ENCODE assay signal across 14 cellular contexts in genomic region chr3:194395201-194395600, GRCh38. TPM values are rescaled to one million over a fixed set of nuclear protein-coding genes. Genes with fewer than 3 reads are reported as not detected.
DNase-seq lines count a peak whose midpoint lies in the region; ATAC-seq and TF ChIP-seq lines count a peak whose summit lies in the region.
"Had no signal": no experiment of that assay in that cellular context is flagged by ENCODE, and none has a peak within 500 bp of the region (broad histone marks: within the 10 kb centered on the region; RNA-seq: fewer than 3 reads in every experiment).

No MANE protein-coding gene starts in this region.

- H3K56ac ChIP-seq in H9 (ENCODE audit: insufficient read length, low read depth, low read length): no peak overlapping the region

- H2BK15ac ChIP-seq in H9 (ENCODE audit: low read depth, low read length): no peak overlapping the region

- no peak overlapping the region for H2AK5ac ChIP-seq in H9 (ENCODE audit: insufficient read length, low read length)

- H4K91ac ChIP-seq in H9 (ENCODE audit: insufficient read length, low read depth, low read length): no peak overlapping the region

- H3K4me2 ChIP-seq in H9 (ENCODE audit: insufficient read depth, insufficient read length, low read length): no peak overlapping the region

- H3K4me1 ChIP-seq in H9 (ENCODE audit: insufficient read depth, low read length) (peaks cover 2% of the 10 kb centered on the region; the same call in 1 of the 2 replicates), tibial artery (peaks cover 0 to 22% (median 17%) of the 10 kb centered on the region in 4 donors)

- no peaks in the 10 kb centered on the region for H3K36me3 ChIP-seq in tibial artery
- H3K36me3 ChIP-seq: uterus had no signal

- H3K23ac ChIP-seq in H9 (ENCODE audit: insufficient read length, low read depth, low read length): no peak overlapping the region

- peaks cover 3 to 8% of the 10 kb centered on the region in 2 donors for H3K36me3 Mint-ChIP-seq in activated T-cell treated with anti-CD3 and anti-CD28 coated beads, Interleukin-2, amount 50 U/mL, for 72 hours (ENCODE audit: insufficient read depth in 2 of 2)
- peaks cover 0 to 10% (median 0%) of the 10 kb centered on the region in 3 experiments; a peak in 4 of 7 replicates for H3K36me3 Mint-ChIP-seq in H9 (ENCODE audit: insufficient read depth in 1 of 3, low read depth in 3 of 3)

- H3K18ac ChIP-seq in H9 (ENCODE audit: insufficient read length, low read depth, low read length): no peak overlapping the region

- no peak overlapping the region for H2AFZ ChIP-seq in H9 (ENCODE audit: low read length)

- peak overlapping the region; percentile 87 to 95 for H3K4me3 Mint-ChIP-seq in activated T-cell treated with anti-CD3 and anti-CD28 coated beads, Interleukin-2, amount 50 U/mL, for 72 hours
- H3K4me3 Mint-ChIP-seq in stimulated activated naive CD8-positive, alpha-beta T cell treated with anti-CD3 and anti-CD28 coated beads, Interleukin-15, amount 100 ng/mL, for 72 hours: peak overlapping the region; percentile 55 to 93
- H3K4me3 Mint-ChIP-seq in H9: no peak overlapping the region

- H2BK5ac ChIP-seq in H9 (ENCODE audit: insufficient read length, low read length): no peak overlapping the region

- H3K14ac ChIP-seq in H9 (ENCODE audit: insufficient read depth, low read length): no peak overlapping the region

- H3K27me3 Mint-ChIP-seq in activated T-cell treated with anti-CD3 and anti-CD28 coated beads, Interleukin-2, amount 50 U/mL, for 72 hours (ENCODE audit: low read depth): peaks cover 16% of the 10 kb centered on the region
- H3K27me3 Mint-ChIP-seq in stimulated activated naive CD8-positive, alpha-beta T cell treated with anti-CD3 and anti-CD28 coated beads, Interleukin-15, amount 100 ng/mL, for 72 hours: no peaks in the 10 kb centered on the region
- peaks cover 2% of the 10 kb centered on the region; the same call in 1 of the 2 replicates for H3K27me3 Mint-ChIP-seq in H9 (ENCODE audit: low read depth)

- no peaks in the 10 kb centered on the region for H3K79me1 ChIP-seq in H9 (ENCODE audit: insufficient read depth, low read depth, low read length, poor library complexity, severe bottlenecking)

- H4K5ac ChIP-seq in H9 (ENCODE audit: insufficient read length, low read depth, low read length): no peak overlapping the region

- TF ChIP-seq CTCF in H9 (conservative IDR thresholded peaks at IDR 0.05) (no peak), tibial artery (IDR thresholded peaks at IDR 0.05) (no peak)

- no peak for ATAC-seq in activated T-cell treated with anti-CD3 and anti-CD28 coated beads, Interleukin-2, amount 50 U/mL, for 72 hours (replicated peaks in 1 of 2)
- no peak for ATAC-seq in stimulated activated naive CD8-positive, alpha-beta T cell treated with anti-CD3 and anti-CD28 coated beads, Interleukin-15, amount 100 ng/mL, for 72 hours
- ATAC-seq: HCT116 had no signal

- WGBS in H9 (ENCODE audit: extremely low coverage, insufficient read length, low lambda C conversion rate): no CpG with 5 or more reads among the region's 5 CpGs

- H3K9me3 Mint-ChIP-seq in activated T-cell treated with anti-CD3 and anti-CD28 coated beads, Interleukin-2, amount 50 U/mL, for 72 hours: peaks cover 1 to 7% of the 10 kb centered on the region in 2 donors
- H3K9me3 Mint-ChIP-seq in stimulated activated naive CD8-positive, alpha-beta T cell treated with anti-CD3 and anti-CD28 coated beads, Interleukin-15, amount 100 ng/mL, for 72 hours: peaks cover 12 to 14% of the 10 kb centered on the region in 2 donors
- peaks cover 6 to 8% of the 10 kb centered on the region in 2 experiments for H3K9me3 Mint-ChIP-seq in H9

- no peak overlapping the region for H3K27ac Mint-ChIP-seq in activated T-cell treated with anti-CD3 and anti-CD28 coated beads, Interleukin-2, amount 50 U/mL, for 72 hours
- no peak overlapping the region for H3K27ac Mint-ChIP-seq in stimulated activated naive CD8-positive, alpha-beta T cell treated with anti-CD3 and anti-CD28 coated beads, Interleukin-15, amount 100 ng/mL, for 72 hours
- peak overlapping the region in 1 of 3 experiments; percentile 52; a peak in 1 of 7 replicates for H3K27ac Mint-ChIP-seq in H9

- peaks cover 11% of the 10 kb centered on the region for H3K23me2 ChIP-seq in H9 (ENCODE audit: insufficient read length, low read depth, low read length, poor library complexity, severe bottlenecking)

- H3K9ac ChIP-seq in H9 (ENCODE audit: extremely low read depth, insufficient read length, low read length): no peak overlapping the region

- no peak overlapping the region for H4K8ac ChIP-seq in H9 (replicated peaks; ENCODE audit: insufficient read length, low read depth, low read length)

- H2BK120ac ChIP-seq in H9 (ENCODE audit: low read depth, low read length, poor library complexity, severe bottlenecking): no peak overlapping the region

- H3K4ac ChIP-seq in H9 (ENCODE audit: low read depth, low read length): no peak overlapping the region

- H3K4me3 ChIP-seq in tibial artery: no peak overlapping the region
- H3K4me3 ChIP-seq: uterus had no signal

- peaks cover 43% of the 10 kb centered on the region for H3K4me1 Mint-ChIP-seq in activated T-cell treated with anti-CD3 and anti-CD28 coated beads, Interleukin-2, amount 50 U/mL, for 72 hours (ENCODE audit: low read depth)
- peaks cover 58% of the 10 kb centered on the region for H3K4me1 Mint-ChIP-seq in stimulated activated naive CD8-positive, alpha-beta T cell treated with anti-CD3 and anti-CD28 coated beads, Interleukin-15, amount 100 ng/mL, for 72 hours
- peaks cover 8 to 14% of the 10 kb centered on the region in 2 experiments for H3K4me1 Mint-ChIP-seq in H9

- H3K27ac ChIP-seq in epithelial cell of prostate (no peak overlapping the region), H9 (ENCODE audit: insufficient read length, low read depth, low read length) (no peak overlapping the region), tibial artery (no peak overlapping the region)
- H3K27ac ChIP-seq: uterus had no signal

- H2BK12ac ChIP-seq in H9 (ENCODE audit: insufficient read length, low read depth, low read length): no peak overlapping the region

- DNase-seq in activated T-cell treated with anti-CD3 and anti-CD28 coated beads, Interleukin-2, amount 50 U/mL, for 72 hours: no peak
- no peak for DNase-seq in activated T-cell treated with anti-CD3 and anti-CD28 coated beads, Interleukin-2, amount 50 U/mL, for 1 hour
- peak; percentile 16 for DNase-seq in NCI-H748 treated with DMSO at 0.1 percent for 48 hours (lab: John Stamatoyannopoulos, UW)
- peak; percentile 18 for DNase-seq in epithelial cell of prostate (ENCODE audit: low read depth, low spot score)
- no peak for DNase-seq in stimulated activated naive CD8-positive, alpha-beta T cell treated with anti-CD3 and anti-CD28 coated beads, Interleukin-15, amount 100 ng/mL, for 72 hours
- DNase-seq in H9: no peak
- DNase-seq in inferior parietal cortex (ENCODE audit: extremely low spot score): no peak
- DNase-seq in tibial artery: no peak
- DNase-seq: AML-193, erythroblast, uterus had no signal

- no peak overlapping the region for H3T11ph ChIP-seq in H9 (ENCODE audit: low read length)

- H3K27me3 ChIP-seq in H9 (ENCODE audit: insufficient read depth, low read length) (peaks cover 16% of the 10 kb centered on the region; the same call in 1 of the 2 replicates), tibial artery (peaks cover 0 to 23% of the 10 kb centered on the region in 2 donors)
- H3K27me3 ChIP-seq: uterus had no signal

- no peaks in the 10 kb centered on the region for H3K9me3 ChIP-seq in H9 (ENCODE audit: control insufficient read depth, low read depth, low read length)
- H3K9me3 ChIP-seq in tibial artery: no peaks in the 10 kb centered on the region
- H3K9me3 ChIP-seq: uterus had no signal

- H3K79me2 ChIP-seq in H9 (ENCODE audit: insufficient read depth, low read length): no peaks in the 10 kb centered on the region

- no peak overlapping the region for H2BK20ac ChIP-seq in H9 (ENCODE audit: low read depth, low read length, poor library complexity, severe bottlenecking)

- intact Hi-C loops in tibial artery (cut with DNase I; ENCODE audit: low total_unique reads): no loop called here

- no peaks in the 10 kb centered on the region for H4K20me1 ChIP-seq in H9 (ENCODE audit: control insufficient read depth, insufficient read depth, insufficient read length)

RNA-seq across cellular contexts. Expression of gene GP5, which starts 3.9 kb away (rescaled TPM):
- 1 to 10 TPM; 1.6 to 1.9 TPM for total RNA-seq in activated T-cell treated with anti-CD3 and anti-CD28 coated beads, Interleukin-2, amount 50 U/mL, for 72 hours
- total RNA-seq in H9 (2021): not detected in 2 replicates
- total RNA-seq: mesenteric fat pad, Right ventricle myocardium inferior had no signal

RNA-seq across cellular contexts. Expression of gene LRRC15, which starts 25.7 kb away (rescaled TPM):
- not detected for total RNA-seq in activated T-cell treated with anti-CD3 and anti-CD28 coated beads, Interleukin-2, amount 50 U/mL, for 72 hours
- total RNA-seq in H9 (2021): 0.04 and 0.07 TPM in 2 replicates

RNA-seq across cellular contexts. Expression of gene CPN2, which starts 44.1 kb away (rescaled TPM):
- not detected for total RNA-seq in activated T-cell treated with anti-CD3 and anti-CD28 coated beads, Interleukin-2, amount 50 U/mL, for 72 hours
- total RNA-seq in H9 (2021): not detected in 2 replicates

Comparison
In these comparisons a context has a peak if more than half of its experiments do, and no peak if none do; other contexts are left out.
1. DNase-seq: peak in NCI-H748 treated with DMSO at 0.1 percent for 48 hours (single experiment) and epithelial cell of prostate (single experiment); none in activated T-cell treated with anti-CD3 and anti-CD28 coated beads, Interleukin-2, amount 50 U/mL, for 72 hours (0 of 2), activated T-cell treated with anti-CD3 and anti-CD28 coated beads, Interleukin-2, amount 50 U/mL, for 1 hour (single experiment), stimulated activated naive CD8-positive, alpha-beta T cell treated with anti-CD3 and anti-CD28 coated beads, Interleukin-15, amount 100 ng/mL, for 72 hours (0 of 2), H9 (single experiment), inferior parietal cortex (single experiment) and tibial artery (0 of 2).
2. H3K4me3 Mint-ChIP-seq: peak in activated T-cell treated with anti-CD3 and anti-CD28 coated beads, Interleukin-2, amount 50 U/mL, for 72 hours (2 of 2) and stimulated activated naive CD8-positive, alpha-beta T cell treated with anti-CD3 and anti-CD28 coated beads, Interleukin-15, amount 100 ng/mL, for 72 hours (2 of 2); none in H9 (0 of 2).